Comparison of ENCODE assay signal across 15 cellular contexts in the genomic region with DNA sequence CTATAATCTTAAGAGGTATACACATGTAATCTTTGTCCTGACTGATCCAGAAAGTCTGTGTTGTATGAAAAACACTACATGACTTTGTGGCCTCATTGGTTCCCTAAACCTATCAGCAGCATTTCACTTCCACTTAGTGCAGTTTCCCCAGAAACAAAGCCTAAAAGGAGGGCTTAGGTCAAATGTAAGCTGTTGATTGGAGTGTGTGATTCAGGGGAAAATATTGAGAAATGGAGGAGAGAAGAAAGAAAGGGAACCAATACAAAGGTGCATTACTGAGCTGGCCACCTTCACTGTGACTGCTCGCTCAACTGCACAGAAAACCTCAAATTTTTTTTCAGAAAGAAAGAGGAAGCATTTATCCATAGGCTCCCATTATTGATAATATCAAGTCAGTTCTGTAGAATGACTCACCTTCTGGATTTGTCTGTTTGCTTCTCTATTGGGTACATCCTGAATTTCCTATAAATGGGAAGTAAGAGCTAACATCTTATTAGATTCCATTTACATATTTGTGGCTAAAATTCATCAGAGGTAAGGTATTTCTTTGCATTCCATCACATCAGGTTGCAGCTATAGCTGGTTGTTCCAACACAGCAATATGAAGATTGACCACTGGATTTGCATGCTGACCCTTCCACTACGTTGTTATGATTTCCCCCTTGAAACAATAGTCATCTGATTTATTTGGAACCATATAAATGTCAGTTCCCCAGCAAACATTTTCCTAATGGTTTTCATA. TPM values are rescaled to one million over a fixed set of nuclear protein-coding genes. Genes with fewer than 3 reads are reported as not detected.
A peak's percentile ranks its signal among the peaks of the same experiment; 100 is the strongest.
DNase-seq lines count a peak whose midpoint lies in the region; ATAC-seq and TF ChIP-seq lines count a peak whose summit lies in the region.
"Had no signal": no experiment of that assay in that cellular context is flagged by ENCODE, and none has a peak within 500 bp of the region (broad histone marks: within the 10 kb centered on the region; RNA-seq: fewer than 3 reads in every experiment).

No MANE protein-coding gene starts in this region.

- H3K27me3 ChIP-seq in PC-9 (ENCODE audit: insufficient read depth, low read depth) (no peaks in the 10 kb centered on the region), HAP-1 (ENCODE audit: low read depth) (peaks cover 11% of the 10 kb centered on the region), brain microvascular endothelial cell (replicated peaks) (no peaks in the 10 kb centered on the region)
- H3K27me3 ChIP-seq: ovary had no signal

- DNase-seq in AML-193 (lab: John Stamatoyannopoulos, UW): peak; percentile 49 to 55
- DNase-seq in PC-9: peak; percentile 11 to 91
- DNase-seq in fibroblast of pulmonary artery (ENCODE audit: low read depth): peak; percentile 29
- no peak for DNase-seq in NCI-H510A treated with DMSO at 0.1 percent for 48 hours (lab: John Stamatoyannopoulos, UW)
- DNase-seq in HAP-1 (ENCODE audit: low spot score in 2 of 2): no peak
- DNase-seq in brain microvascular endothelial cell: no peak
- DNase-seq: ACHN; activated CD8-positive, alpha-beta T cell treated with anti-CD3 and anti-CD28 coated beads, Interleukin-2, amount 10 ng/mL, durations not matched to agents 7 days and 5 days; activated gamma-delta T cell treated with Interleukin-2 at 50 U/mL for 16 hours; H7; ovary; T-helper 9 cell had no signal

- H3K4me2 ChIP-seq in PC-9: peak overlapping the region; percentile 45
- H3K4me2 ChIP-seq: KMS-11 had no signal

- H3K9me3 ChIP-seq in PC-9 (ENCODE audit: insufficient read depth, low read depth): no peaks in the 10 kb centered on the region
- H3K9me3 ChIP-seq in HAP-1: no peaks in the 10 kb centered on the region
- H3K9me3 ChIP-seq: ovary had no signal

- intact Hi-C loops in PC-9 (cut with micrococcal nuclease; ENCODE audit: unreplicated experiment): no loop called here

- POLR2A ChIA-PET in PC-9 (lab: Charles Lee; ENCODE audit: unreplicated experiment): interaction anchor here (0.8 kb wide), 1 partner anchor 25 kb away, joined by 13 read pairs; no protein-coding TSS in a partner anchor

- H3K36me3 ChIP-seq in PC-9 (ENCODE audit: low read depth) (no peaks in the 10 kb centered on the region), HAP-1 (replicated peaks) (no peaks in the 10 kb centered on the region), brain microvascular endothelial cell (replicated peaks) (no peaks in the 10 kb centered on the region)
- H3K36me3 ChIP-seq: ovary had no signal

- peaks cover 20% of the 10 kb centered on the region for H3K4me1 ChIP-seq in PC-9 (replicated peaks; ENCODE audit: insufficient read depth)
- H3K4me1 ChIP-seq in HAP-1: no peaks in the 10 kb centered on the region

- in situ Hi-C loops in HAP-1 (cut with MboI; ENCODE audit: low sequenced_read_pairs) (no loop called here), brain microvascular endothelial cell (cut with HindIII; ENCODE audit: low pct_ligation_motif_present, low sequenced_read_pairs) (no loop called here)

- peaks cover 12% of the 10 kb centered on the region; the same call in 1 of the 2 replicates for H3F3A ChIP-seq in PC-9 (ENCODE audit: insufficient read depth, low read depth)

- CTCF ChIA-PET in PC-9 (lab: Charles Lee): no interaction called here

- peak overlapping the region; percentile 20; the same call in 1 of the 2 replicates for H2AFZ ChIP-seq in PC-9

- no peak for TF ChIP-seq CTCF in PC-9 (conservative IDR thresholded peaks at IDR 0.05)
- no peak for TF ChIP-seq CTCF in fibroblast of pulmonary artery (IDR thresholded peaks at IDR 0.05; ENCODE audit: low read length, missing control alignments)
- TF ChIP-seq CTCF in brain microvascular endothelial cell (IDR thresholded peaks at IDR 0.05; ENCODE audit: low read depth, low read length, missing control alignments): no peak

- peak; percentile 45 for ATAC-seq in HG03432 (IDR thresholded peaks at IDR 0.05; ENCODE audit: unreplicated experiment)
- no peak for ATAC-seq in GM21528 (IDR thresholded peaks at IDR 0.05; ENCODE audit: low FRiP score, unreplicated experiment)
- ATAC-seq: activated CD8-positive, alpha-beta T cell treated with anti-CD3 and anti-CD28 coated beads, Interleukin-2, amount 10 ng/mL, durations not matched to agents 7 days and 5 days had no signal

- no peak overlapping the region for H3K4me3 ChIP-seq in PC-9
- H3K4me3 ChIP-seq in fibroblast of pulmonary artery (replicated peaks; ENCODE audit: low read depth, low read length): no peak overlapping the region
- no peak overlapping the region for H3K4me3 ChIP-seq in HAP-1
- H3K4me3 ChIP-seq in brain microvascular endothelial cell (ENCODE audit: low read depth, low read length): no peak overlapping the region
- H3K4me3 ChIP-seq: ovary had no signal

- no peaks in the 10 kb centered on the region for H3K79me2 ChIP-seq in PC-9 (ENCODE audit: low read depth)

- no peaks in the 10 kb centered on the region for H3K9me2 ChIP-seq in PC-9 (ENCODE audit: insufficient read depth)

- H4K20me1 ChIP-seq in PC-9 (ENCODE audit: insufficient read depth): no peaks in the 10 kb centered on the region

- peak overlapping the region; percentile 67 for H3K27ac ChIP-seq in PC-9
- H3K27ac ChIP-seq in brain microvascular endothelial cell: no peak overlapping the region
- H3K27ac ChIP-seq: KMS-11, ovary had no signal

- no TSS peak for BruUV-seq in PC-9 (replicated peaks; lab: Mats Ljungman, UMichigan)

RNA-seq across cellular contexts. Expression of a gene that starts 10.3 kb away (rescaled TPM):
- total RNA-seq in PC-9 (2021): 0.63 and 0.65 TPM in 2 replicates
- total RNA-seq: activated CD8-positive, alpha-beta T cell treated with anti-CD3 and anti-CD28 coated beads, Interleukin-2, amount 10 ng/mL, durations not matched to agents 7 days and 5 days had no signal

Comparison
In these comparisons a context has a peak if more than half of its experiments do, and no peak if none do; other contexts are left out.
1. DNase-seq: peak in AML-193 (2 of 2), PC-9 (2 of 2) and fibroblast of pulmonary artery (single experiment); none in NCI-H510A treated with DMSO at 0.1 percent for 48 hours (single experiment), HAP-1 (0 of 2) and brain microvascular endothelial cell (single experiment).